In the genomic region with DNA sequence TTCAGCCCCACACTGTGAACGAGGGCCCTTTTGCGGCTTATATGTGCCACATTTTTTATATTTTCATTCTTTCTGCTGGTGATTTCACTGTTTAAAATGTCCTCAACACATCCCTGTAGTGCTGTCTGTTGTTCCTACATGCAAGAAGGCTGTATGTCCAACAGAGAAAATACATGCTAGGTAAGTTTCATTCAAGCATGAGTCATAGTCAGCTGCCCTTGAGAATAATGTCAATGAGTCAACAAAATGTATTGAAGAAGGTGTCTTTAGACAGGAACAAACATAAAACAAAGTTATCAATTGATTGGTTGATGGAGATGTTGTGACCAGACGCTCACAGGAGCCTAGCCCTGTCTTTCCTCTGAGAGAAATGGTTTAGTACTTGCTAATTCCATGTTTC, we compare ENCODE assay signal across 28 cellular contexts.
DNase-seq lines count a peak whose midpoint lies in the region; ATAC-seq and TF ChIP-seq lines count a peak whose summit lies in the region.
"Had no signal": no experiment of that assay in that cellular context is flagged by ENCODE, and none has a peak within 500 bp of the region (broad histone marks: within the 10 kb centered on the region; RNA-seq: fewer than 3 reads in every experiment).

No MANE protein-coding gene starts in this region.

- peak; percentile 70 for DNase-seq in COLO668 (lab: John Stamatoyannopoulos, UW; ENCODE audit: unreplicated experiment)
- DNase-seq in LHCN-M2 (ENCODE audit: low read depth), result peak; percentile 4
- DNase-seq in amniotic epithelial cell (ENCODE audit: low read depth), result peak; percentile 4
- DNase-seq in iris pigment epithelial cell (ENCODE audit: low read depth), result peak; percentile 8
- DNase-seq in tibial nerve (ENCODE audit: low spot score in 2 of 2), result no peak
- no peak for DNase-seq in HuH-7.5 (ENCODE audit: low spot score)
- DNase-seq in glomerular visceral epithelial cell (ENCODE audit: extremely low spot score), result no peak
- DNase-seq: ACHN; activated CD4-positive, alpha-beta T cell treated with anti-CD3 and anti-CD28 coated beads, Interleukin-2, amount 10 ng/mL, durations not matched to agents 7 days and 5 days; activated CD8-positive, alpha-beta memory T cell treated with anti-CD3 and anti-CD28 coated beads, Interleukin-2, amount 10 ng/mL, durations not matched to agents 7 days and 5 days; activated naive CD4-positive, alpha-beta T cell treated with anti-CD3 and anti-CD28 coated beads, Interleukin-2, amount 10 ng/mL, durations not matched to agents 7 days and 5 days; aorta; EL; GOT3; naive thymus-derived CD4-positive, alpha-beta T cell; NCI-H1436; NCI-H2171; occipital lobe; stimulated activated CD8-positive, alpha-beta memory T cell treated with anti-CD3 and anti-CD28 coated beads, Interleukin-4, amount 100 ng/mL, for 48 hours; T-helper 2 cell had no signal

- H3K36me3 ChIP-seq in tibial nerve, result no peaks in the 10 kb centered on the region
- H3K36me3 ChIP-seq: BLaER1, esophagus muscularis mucosa, gastroesophageal sphincter, right atrium auricular region had no signal

- H3K4me3 ChIP-seq in tibial nerve, result no peak overlapping the region
- H3K4me3 ChIP-seq: BLaER1, esophagus muscularis mucosa, gastroesophageal sphincter, right atrium auricular region, SK-N-MC had no signal

- no peak for TF ChIP-seq EP300 in tibial nerve (IDR thresholded peaks at IDR 0.05)

- no peaks in the 10 kb centered on the region for H3K9me3 ChIP-seq in tibial nerve
- H3K9me3 ChIP-seq: esophagus muscularis mucosa, gastroesophageal sphincter, right atrium auricular region had no signal

- no peak overlapping the region for H3K27ac ChIP-seq in tibial nerve
- H3K27ac ChIP-seq: BLaER1, esophagus muscularis mucosa, gastroesophageal sphincter, HL-60, right atrium auricular region, SK-N-MC, VCaP had no signal

- TF ChIP-seq CTCF in tibial nerve (IDR thresholded peaks at IDR 0.05), result no peak

- TF ChIP-seq POLR2A in tibial nerve (IDR thresholded peaks at IDR 0.05), result no peak

- H3K4me1 ChIP-seq in tibial nerve, result no peaks in the 10 kb centered on the region
- H3K4me1 ChIP-seq: BLaER1, esophagus muscularis mucosa, gastroesophageal sphincter, right atrium auricular region had no signal

- no peak for ATAC-seq in GM21786 (IDR thresholded peaks at IDR 0.05; ENCODE audit: unreplicated experiment)
- ATAC-seq: activated CD8-positive, alpha-beta memory T cell treated with anti-CD3 and anti-CD28 coated beads, Interleukin-2, amount 10 ng/mL, durations not matched to agents 7 days and 5 days; gastroesophageal sphincter; naive thymus-derived CD4-positive, alpha-beta T cell had no signal

- no peaks in the 10 kb centered on the region for H3K27me3 ChIP-seq in tibial nerve
- H3K27me3 ChIP-seq: BLaER1, esophagus muscularis mucosa, gastroesophageal sphincter, right atrium auricular region had no signal

- WGBS in tibial nerve, 2 donors, result 88 to 94% methylated on average over 3 of the region's 3 CpGs

Comparison
In these comparisons a context has a peak if more than half of its experiments do, and no peak if none do; other contexts are left out.
1. DNase-seq: peak in COLO668 (single experiment), LHCN-M2 (single experiment), amniotic epithelial cell (single experiment) and iris pigment epithelial cell (single experiment); none in tibial nerve (0 of 2), HuH-7.5 (single experiment) and glomerular visceral epithelial cell (single experiment).